8 cellular contexts compared by ENCODE assay signal in the genomic region with DNA sequence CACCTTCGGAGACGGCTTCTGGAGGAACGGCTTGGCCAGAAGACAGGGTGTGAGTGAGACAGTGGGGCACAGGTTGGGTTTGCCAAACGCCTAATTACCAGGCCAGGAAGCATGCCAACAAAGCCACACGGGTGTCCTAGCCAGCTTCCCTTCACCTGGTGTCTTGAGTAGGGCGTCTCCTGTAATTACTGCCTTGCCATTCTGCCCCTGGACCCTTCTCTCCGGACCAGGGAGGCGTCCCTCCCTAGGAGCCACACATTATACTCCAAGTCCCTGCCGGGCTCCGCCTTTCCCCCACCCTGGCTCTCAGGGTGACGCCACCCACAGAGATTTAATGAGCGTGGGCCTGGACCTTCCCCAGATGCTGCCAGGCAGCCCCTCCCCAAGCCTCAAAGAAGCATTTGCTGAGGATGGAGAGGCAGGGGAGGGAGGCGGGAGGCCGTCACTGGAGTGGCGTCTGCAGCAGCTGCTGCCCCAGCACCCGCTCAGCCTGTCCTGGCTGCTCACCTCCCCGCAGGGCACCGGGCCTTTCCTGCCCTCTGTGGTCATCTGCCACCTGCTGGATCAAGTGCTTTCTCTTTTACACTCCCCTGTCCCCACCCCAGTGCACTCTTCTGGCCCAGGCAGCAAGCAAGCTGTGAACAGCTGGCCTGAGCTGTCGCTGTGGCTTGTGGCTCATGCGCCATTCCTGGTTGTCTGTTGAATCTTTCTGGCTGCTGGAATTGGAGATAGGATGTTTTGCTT. TPM values are rescaled to one million over a fixed set of nuclear protein-coding genes. Genes with fewer than 3 reads are reported as not detected.
A peak's percentile ranks its signal among the peaks of the same experiment; 100 is the strongest.
DNase-seq lines count a peak whose midpoint lies in the region; ATAC-seq and TF ChIP-seq lines count a peak whose summit lies in the region.

No MANE protein-coding gene starts in this region.

- no peak for ATAC-seq in GM21447 (IDR thresholded peaks at IDR 0.05; ENCODE audit: unreplicated experiment)

- H3K27ac Mint-ChIP-seq in chondrocyte (ENCODE audit: unreplicated experiment) = peak overlapping the region; percentile 68
- peak overlapping the region in 2 of 3 experiments; percentile 44 to 52 for H3K27ac Mint-ChIP-seq in nephron

- H3K4me1 Mint-ChIP-seq in chondrocyte (ENCODE audit: low read depth) (peaks cover 56% of the 10 kb centered on the region), nephron (peaks cover 19% of the 10 kb centered on the region)

- H3K4me3 Mint-ChIP-seq in chondrocyte (ENCODE audit: unreplicated experiment) (no peak overlapping the region), nephron (no peak overlapping the region)

- H3K36me3 Mint-ChIP-seq in chondrocyte (ENCODE audit: low read depth) = peaks cover 47% of the 10 kb centered on the region
- peaks cover 36% of the 10 kb centered on the region for H3K36me3 Mint-ChIP-seq in nephron (ENCODE audit: low read depth)

- no peaks in the 10 kb centered on the region for H3K27me3 Mint-ChIP-seq in chondrocyte (ENCODE audit: low read depth)
- no peaks in the 10 kb centered on the region for H3K27me3 Mint-ChIP-seq in nephron (ENCODE audit: low read depth)

- DNase-seq in DMS 273 treated with DMSO at 0.1 percent for 48 hours (lab: John Stamatoyannopoulos, UW) (peak; percentile 60), NCI-H187 treated with DMSO at 0.1 percent for 48 hours (lab: John Stamatoyannopoulos, UW) (peak; percentile 63), chondrocyte (ENCODE audit: low spot score) (peak; percentile 83), MV-4-11 (lab: John Stamatoyannopoulos, UW) (no peak), NCI-H446 (lab: John Stamatoyannopoulos, UW) (no peak)
- no peak for DNase-seq in activated effector memory CD4-positive, alpha-beta T cell treated with Interleukin-2 at 50 U/mL for 16 hours

- H3K9me3 Mint-ChIP-seq in chondrocyte (ENCODE audit: low read depth) = no peaks in the 10 kb centered on the region
- H3K9me3 Mint-ChIP-seq in nephron = no peaks in the 10 kb centered on the region

- TF ChIP-seq CTCF in chondrocyte (IDR thresholded peaks at IDR 0.05) (peak; percentile 58), nephron (IDR thresholded peaks at IDR 0.05; ENCODE audit: unreplicated experiment in 3 of 3) (no peak)

RNA-seq across cellular contexts. Expression of a gene that starts 20.7 kb away (rescaled TPM):
- 93.0 to 163 TPM (median 156 TPM) in 3 replicates for total RNA-seq in chondrocyte

Comparison
In these comparisons a context has a peak if more than half of its experiments do, and no peak if none do; other contexts are left out.
1. DNase-seq: peak in DMS 273 treated with DMSO at 0.1 percent for 48 hours (single experiment), NCI-H187 treated with DMSO at 0.1 percent for 48 hours (single experiment) and chondrocyte (single experiment); none in activated effector memory CD4-positive, alpha-beta T cell treated with Interleukin-2 at 50 U/mL for 16 hours (single experiment), MV-4-11 (single experiment) and NCI-H446 (0 of 2).